8 cellular contexts compared by ENCODE assay signal in the genomic region with DNA sequence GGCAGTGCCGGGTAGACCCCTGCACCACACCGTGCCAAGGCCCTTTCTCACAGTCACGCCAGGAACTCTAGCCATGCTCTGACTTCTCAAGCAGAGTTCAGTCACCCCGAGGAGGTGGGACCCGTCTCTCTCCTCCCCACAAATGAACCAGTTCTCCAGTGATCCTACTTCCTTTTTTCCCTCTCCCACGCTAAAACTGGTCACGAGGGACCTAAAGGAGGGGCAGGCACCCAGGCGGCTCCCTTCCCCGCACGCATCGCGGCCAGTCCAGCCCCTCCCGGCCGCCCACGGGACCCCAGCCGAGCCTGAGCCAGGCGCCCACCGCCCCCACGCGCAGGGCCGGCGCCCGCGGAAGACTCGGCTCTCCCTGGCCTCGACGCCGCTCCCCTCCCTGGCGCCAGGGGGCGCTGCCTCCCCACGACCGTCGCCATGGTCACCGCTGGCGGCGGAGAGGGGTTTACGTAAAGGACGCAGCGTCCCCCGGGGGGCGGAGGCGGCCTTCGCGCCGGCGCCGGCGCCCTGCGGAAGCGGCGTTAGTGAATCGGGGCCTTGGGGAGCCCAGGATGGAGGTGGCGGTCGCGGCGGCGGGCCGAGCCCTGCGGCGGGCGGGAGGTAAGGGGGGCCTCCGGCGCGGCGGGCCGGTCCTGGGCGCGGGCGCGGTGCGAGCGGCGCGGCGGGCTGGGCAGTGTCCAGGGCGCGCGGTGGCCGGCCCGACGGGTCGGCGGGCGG. TPM values are rescaled to one million over a fixed set of nuclear protein-coding genes. Genes with fewer than 3 reads are reported as not detected.
DNase-seq lines count a peak whose midpoint lies in the region; ATAC-seq and TF ChIP-seq lines count a peak whose summit lies in the region.

A gene with protein sequence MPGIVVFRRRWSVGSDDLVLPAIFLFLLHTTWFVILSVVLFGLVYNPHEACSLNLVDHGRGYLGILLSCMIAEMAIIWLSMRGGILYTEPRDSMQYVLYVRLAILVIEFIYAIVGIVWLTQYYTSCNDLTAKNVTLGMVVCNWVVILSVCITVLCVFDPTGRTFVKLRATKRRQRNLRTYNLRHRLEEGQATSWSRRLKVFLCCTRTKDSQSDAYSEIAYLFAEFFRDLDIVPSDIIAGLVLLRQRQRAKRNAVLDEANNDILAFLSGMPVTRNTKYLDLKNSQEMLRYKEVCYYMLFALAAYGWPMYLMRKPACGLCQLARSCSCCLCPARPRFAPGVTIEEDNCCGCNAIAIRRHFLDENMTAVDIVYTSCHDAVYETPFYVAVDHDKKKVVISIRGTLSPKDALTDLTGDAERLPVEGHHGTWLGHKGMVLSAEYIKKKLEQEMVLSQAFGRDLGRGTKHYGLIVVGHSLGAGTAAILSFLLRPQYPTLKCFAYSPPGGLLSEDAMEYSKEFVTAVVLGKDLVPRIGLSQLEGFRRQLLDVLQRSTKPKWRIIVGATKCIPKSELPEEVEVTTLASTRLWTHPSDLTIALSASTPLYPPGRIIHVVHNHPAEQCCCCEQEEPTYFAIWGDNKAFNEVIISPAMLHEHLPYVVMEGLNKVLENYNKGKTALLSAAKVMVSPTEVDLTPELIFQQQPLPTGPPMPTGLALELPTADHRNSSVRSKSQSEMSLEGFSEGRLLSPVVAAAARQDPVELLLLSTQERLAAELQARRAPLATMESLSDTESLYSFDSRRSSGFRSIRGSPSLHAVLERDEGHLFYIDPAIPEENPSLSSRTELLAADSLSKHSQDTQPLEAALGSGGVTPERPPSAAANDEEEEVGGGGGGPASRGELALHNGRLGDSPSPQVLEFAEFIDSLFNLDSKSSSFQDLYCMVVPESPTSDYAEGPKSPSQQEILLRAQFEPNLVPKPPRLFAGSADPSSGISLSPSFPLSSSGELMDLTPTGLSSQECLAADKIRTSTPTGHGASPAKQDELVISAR (plus strand): TSS at position 499 of the 729 bp plus-strand sequence. CDS start 39,765 bp downstream, outside the sequence.

- DNase-seq in Calu3 (peak; percentile 83), HFFc6 (no peak), NCI-H82 (lab: John Stamatoyannopoulos, UW) (peak; percentile 82), activated T-cell treated with anti-CD3 and anti-CD28 coated beads for 24 hours (ENCODE audit: low read depth) (peak; percentile 67)
- DNase-seq in stimulated activated CD8-positive, alpha-beta memory T cell treated with anti-CD3 and anti-CD28 coated beads, Interleukin-4, amount 100 ng/mL, for 48 hours = peak; percentile 85

- H3K9me3 Mint-ChIP-seq in Calu3 (ENCODE audit: low read depth, unreplicated experiment) (no peaks in the 10 kb centered on the region), HFFc6 (no peaks in the 10 kb centered on the region)

- peak within 1 kb of the TSS; percentile 60 to 65 for H3K4me3 ChIP-seq in esophagus (ENCODE audit: low read depth in 1 of 2, low read length in 2 of 2)
- peak within 1 kb of the TSS; percentile 36 to 64 for H3K4me3 ChIP-seq in muscle layer of colon (ENCODE audit: low read depth in 1 of 2, low read length in 2 of 2)

- no peaks in the 10 kb centered on the region for H3K9me3 ChIP-seq in esophagus (ENCODE audit: control insufficient read depth in 2 of 2, insufficient read depth in 1 of 2, low read depth in 1 of 2, low read length in 1 of 2)
- no peaks in the 10 kb centered on the region for H3K9me3 ChIP-seq in muscle layer of colon (ENCODE audit: low read length)

- H3K27ac Mint-ChIP-seq in Calu3 (ENCODE audit: unreplicated experiment) (peak within 1 kb of the TSS; percentile 57), HFFc6 (no peak within 1 kb of the TSS)

- peaks cover 46% of the 10 kb centered on the region for H3K27me3 Mint-ChIP-seq in Calu3 (ENCODE audit: unreplicated experiment)
- H3K27me3 Mint-ChIP-seq in HFFc6 (ENCODE audit: insufficient read depth) = peaks cover 35% of the 10 kb centered on the region

- H3K4me1 Mint-ChIP-seq in Calu3 (ENCODE audit: low read depth, unreplicated experiment) (peaks cover 8% of the 10 kb centered on the region), HFFc6 (ENCODE audit: low read depth) (peaks cover 6% of the 10 kb centered on the region; the same call in 1 of the 2 replicates)

- intact Hi-C loops in Calu3 (cut with micrococcal nuclease; ENCODE audit: unreplicated experiment) = loop anchor here (1.0 kb wide), 1 partner anchor 53 kb away; no protein-coding TSS in a partner anchor

- TF ChIP-seq CTCF in Calu3 (IDR thresholded peaks at IDR 0.05; ENCODE audit: unreplicated experiment) = peak; percentile 95
- TF ChIP-seq CTCF in HFFc6 (IDR thresholded peaks at IDR 0.05) = peak; percentile 97

- no peak for ATAC-seq in HG03457 (IDR thresholded peaks at IDR 0.05; ENCODE audit: unreplicated experiment)

- BruUV-seq in Calu3 (replicated peaks; lab: Mats Ljungman, UMichigan) = no TSS peak

- no peak within 1 kb of the TSS for H3K4me3 Mint-ChIP-seq in Calu3 (ENCODE audit: low read depth, unreplicated experiment)
- H3K4me3 Mint-ChIP-seq in HFFc6 = peak within 1 kb of the TSS; percentile 81

- peaks cover 14 to 24% of the 10 kb centered on the region in 2 donors for H3K4me1 ChIP-seq in esophagus (ENCODE audit: control insufficient read depth in 2 of 2, insufficient read depth in 2 of 2, low read length in 1 of 2)
- H3K4me1 ChIP-seq in muscle layer of colon (ENCODE audit: insufficient read depth, low read length) = peaks cover 34% of the 10 kb centered on the region

- WGBS in esophagus, 2 donors = 3% methylated on average over 43 to 84 of the region's 84 CpGs

- H3K36me3 Mint-ChIP-seq in Calu3 (ENCODE audit: insufficient read depth, unreplicated experiment) (peaks cover 15% of the 10 kb centered on the region), HFFc6 (ENCODE audit: low read depth) (no peaks in the 10 kb centered on the region)

- CTCF ChIA-PET in Calu3 (lab: Charles Lee) = interaction anchor here (2.0 kb wide), 1 partner anchor 15 kb away, joined by 5 read pairs; no protein-coding TSS in a partner anchor

- H3K27ac ChIP-seq in esophagus (ENCODE audit: low read depth in 2 of 2, low read length in 1 of 2) (peak within 1 kb of the TSS in 1 of 2 donors; percentile 16), muscle layer of colon (ENCODE audit: low read depth, low read length) (no peak within 1 kb of the TSS)

- H3K36me3 ChIP-seq in esophagus (ENCODE audit: control insufficient read depth in 2 of 2, insufficient read depth in 2 of 2, low read length in 1 of 2) (no peaks in the 10 kb centered on the region), muscle layer of colon (ENCODE audit: insufficient read depth, low read length) (no peaks in the 10 kb centered on the region)

- H3K9ac ChIP-seq in muscle layer of colon (ENCODE audit: low read length) = no peak within 1 kb of the TSS

- H3K27me3 ChIP-seq in esophagus (ENCODE audit: control insufficient read depth in 1 of 2, insufficient read depth in 2 of 2, low read length in 2 of 2) = no peaks in the 10 kb centered on the region
- H3K27me3 ChIP-seq in muscle layer of colon (ENCODE audit: control insufficient read depth in 1 of 2, insufficient read depth in 2 of 2, low read length in 2 of 2) = no peaks in the 10 kb centered on the region

RNA-seq across cellular contexts. Expression of the gene that starts here (rescaled TPM):
- total RNA-seq in Calu3 (2022) = 7.5 and 9.0 TPM in 2 replicates
- 1 to 10 TPM; 2.4 to 4.2 (median 3.3) TPM for total RNA-seq in HFFc6 (2021; fragmentation: NEBNext Ultra II Directional; extraction: Animal tissue kit (Norgen Biotek cat#: 25700))
- 1 to 10 TPM; 1.7 to 5.0 TPM for polyA plus RNA-seq in esophagus
